ENCODE assay signal across 8 cellular contexts in the genomic region with DNA sequence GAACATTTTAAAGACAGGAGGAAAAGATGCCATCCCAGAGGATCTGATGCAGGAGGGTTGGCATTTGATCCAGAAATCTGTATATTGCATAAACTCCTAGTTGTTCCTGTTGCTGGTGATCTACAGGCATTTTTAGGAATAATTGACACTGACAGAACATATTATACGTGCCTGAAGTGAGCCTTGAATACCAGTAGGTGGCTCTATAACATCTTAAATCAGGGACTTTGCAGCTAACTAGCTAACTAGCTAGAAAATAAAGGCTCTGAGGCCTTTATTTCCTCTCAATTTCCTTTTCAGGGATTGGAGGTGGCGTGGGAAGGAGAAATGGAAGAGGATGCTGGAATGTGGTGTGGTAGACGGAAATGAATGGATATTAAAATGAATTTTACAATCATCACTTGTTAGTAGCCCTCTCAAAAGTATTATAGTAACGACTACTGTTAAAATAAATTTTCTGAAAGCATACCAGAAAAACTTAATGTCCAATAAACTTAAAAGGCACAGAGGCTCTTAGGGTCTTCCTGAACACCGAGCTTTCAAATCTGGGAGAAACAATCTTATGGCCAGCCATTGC.
DNase-seq lines count a peak whose midpoint lies in the region; ATAC-seq, FAIRE-seq and TF ChIP-seq lines count a peak whose summit lies in the region.

No MANE protein-coding gene starts in this region.

- H3K4me3 ChIP-seq in neutrophil (ENCODE audit: low read depth in 1 of 2, low read length in 1 of 2): no peak overlapping the region

- H3K27ac Mint-ChIP-seq in activated naive CD4-positive, alpha-beta T cell treated with anti-CD3 and anti-CD28 coated beads, Interleukin-2, amount 50 U/mL, for 24 hours: peak overlapping the region; percentile 93

- H3K9me3 Mint-ChIP-seq in activated naive CD4-positive, alpha-beta T cell treated with anti-CD3 and anti-CD28 coated beads, Interleukin-2, amount 50 U/mL, for 24 hours: no peaks in the 10 kb centered on the region

- peak overlapping the region; percentile 47 for H3K4me3 Mint-ChIP-seq in activated naive CD4-positive, alpha-beta T cell treated with anti-CD3 and anti-CD28 coated beads, Interleukin-2, amount 50 U/mL, for 24 hours

- H3K36me3 ChIP-seq in neutrophil: no peaks in the 10 kb centered on the region

- FAIRE-seq in TTC549 (lab: Jason Lieb, UNC): peak; percentile 69

- H3K36me3 Mint-ChIP-seq in activated naive CD4-positive, alpha-beta T cell treated with anti-CD3 and anti-CD28 coated beads, Interleukin-2, amount 50 U/mL, for 24 hours: peaks cover 6% of the 10 kb centered on the region

- peak; percentile 42 for ATAC-seq in HG02884 (IDR thresholded peaks at IDR 0.05; ENCODE audit: unreplicated experiment)
- ATAC-seq in GM18519 (IDR thresholded peaks at IDR 0.05; ENCODE audit: low FRiP score, unreplicated experiment): no peak

- H3K9me3 ChIP-seq in neutrophil: no peaks in the 10 kb centered on the region

- peak; percentile 84 for TF ChIP-seq CTCF in neutrophil (IDR thresholded peaks at IDR 0.05)

- no peak for DNase-seq in activated naive CD4-positive, alpha-beta T cell (lab: John Stamatoyannopoulos, UW)
- DNase-seq in NCI-H1930 (lab: John Stamatoyannopoulos, UW) (peak; percentile 19 to 52), fibroblast of peridontal ligament (ENCODE audit: extremely low read depth) (peak; percentile 78)

- H3K27ac ChIP-seq in neutrophil: peak overlapping the region; percentile 80

- H3K27me3 Mint-ChIP-seq in activated naive CD4-positive, alpha-beta T cell treated with anti-CD3 and anti-CD28 coated beads, Interleukin-2, amount 50 U/mL, for 24 hours: no peaks in the 10 kb centered on the region

- peaks cover 86% of the 10 kb centered on the region for H3K4me1 Mint-ChIP-seq in activated naive CD4-positive, alpha-beta T cell treated with anti-CD3 and anti-CD28 coated beads, Interleukin-2, amount 50 U/mL, for 24 hours

- H3K27me3 ChIP-seq in neutrophil: no peaks in the 10 kb centered on the region

- peaks cover 32 to 40% of the 10 kb centered on the region in 2 experiments for H3K4me1 ChIP-seq in neutrophil (ENCODE audit: control insufficient read depth in 1 of 2, insufficient read depth in 1 of 2, low read depth in 1 of 2, low read length in 1 of 2)

Comparison
In these comparisons a context has a peak if more than half of its experiments do, and no peak if none do; other contexts are left out.
1. DNase-seq: peak in NCI-H1930 (2 of 2) and fibroblast of peridontal ligament (single experiment); none in activated naive CD4-positive, alpha-beta T cell (0 of 4).